In the genomic region with DNA sequence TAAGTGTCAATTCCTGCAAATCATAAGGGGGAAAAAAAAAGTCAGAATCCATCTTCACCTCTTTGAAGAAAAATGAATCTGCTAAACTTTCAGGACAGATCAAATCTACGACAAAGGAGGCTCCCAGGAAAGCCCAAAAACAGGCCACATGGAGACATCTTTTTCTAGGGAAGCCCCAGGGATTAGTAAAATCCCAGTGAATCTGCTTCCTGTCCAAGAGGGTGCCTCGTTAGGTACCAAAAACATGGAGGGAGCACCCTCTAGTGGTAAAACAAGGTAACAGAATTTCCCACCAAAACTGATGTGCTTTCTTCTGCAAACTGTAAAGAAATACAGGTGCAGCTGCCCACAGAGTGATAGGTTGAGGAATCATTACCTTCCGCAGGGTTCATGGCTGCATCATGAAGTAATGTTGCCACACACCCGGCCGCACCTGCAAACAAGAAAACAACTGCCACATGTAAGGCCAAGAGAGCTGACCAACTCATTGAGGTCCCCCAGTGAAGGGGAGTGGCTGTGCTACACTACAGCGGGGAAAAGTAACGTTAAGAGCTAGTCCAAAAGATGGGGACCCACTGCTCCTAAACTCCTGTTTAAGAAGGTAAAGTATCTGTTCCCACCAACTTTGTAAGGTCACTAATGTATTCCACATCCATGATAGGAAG, we compare ENCODE assay signal across 7 cellular contexts. TPM values are rescaled to one million over a fixed set of nuclear protein-coding genes. Genes with fewer than 3 reads are reported as not detected.
DNase-seq lines count a peak whose midpoint lies in the region; ATAC-seq and TF ChIP-seq lines count a peak whose summit lies in the region.

No MANE protein-coding gene starts in this region.

- no peak overlapping the region for H3K4me3 ChIP-seq in GM23338

- H3K4me1 Mint-ChIP-seq in GM23338, result peaks cover 6% of the 10 kb centered on the region; the same call in 1 of the 3 replicates
- no peaks in the 10 kb centered on the region for H3K4me1 Mint-ChIP-seq in glutamatergic neuron (ENCODE audit: low read depth, unreplicated experiment)

- DNase-seq in DMS153 treated with DMSO at 0.1 percent for 48 hours (lab: John Stamatoyannopoulos, UW; ENCODE audit: unreplicated experiment), result peak; percentile 75
- peak; percentile 82 for DNase-seq in GM23338 (ENCODE audit: low spot score)
- DNase-seq in NCI-H2227 (lab: John Stamatoyannopoulos, UW; ENCODE audit: unreplicated experiment), result peak; percentile 68
- peak; percentile 14 for DNase-seq in activated gamma-delta T cell treated with anti-CD3 and anti-CD28 coated beads, Interleukin-2, amount 50 U/mL, for 16 hours (ENCODE audit: low read depth)
- no peak for DNase-seq in glutamatergic neuron
- peak; percentile 66 for DNase-seq in pons (ENCODE audit: low spot score)

- peak; percentile 91 for ATAC-seq in GM23338
- no peak for ATAC-seq in HG02840 (IDR thresholded peaks at IDR 0.05; ENCODE audit: low FRiP score, unreplicated experiment)

- H3K9me3 Mint-ChIP-seq in GM23338 (no peaks in the 10 kb centered on the region), glutamatergic neuron (ENCODE audit: unreplicated experiment) (no peaks in the 10 kb centered on the region)

- TF ChIP-seq CTCF in GM23338 (conservative IDR thresholded peaks at IDR 0.05; ENCODE audit: low read depth in 2 of 2) (peak; percentile 89 to 90), glutamatergic neuron (IDR thresholded peaks at IDR 0.05; ENCODE audit: partially characterized antibody, unreplicated experiment) (peak; percentile 91)

- H3F3A ChIP-seq in GM23338 (replicated peaks; ENCODE audit: low read depth), result no peaks in the 10 kb centered on the region

- H4K20me1 ChIP-seq in GM23338 (replicated peaks; ENCODE audit: insufficient read depth), result no peaks in the 10 kb centered on the region

- H3K4me1 ChIP-seq in GM23338 (ENCODE audit: insufficient read depth), result no peaks in the 10 kb centered on the region

- no peak overlapping the region for H3K4me2 ChIP-seq in GM23338

- H2AFZ ChIP-seq in GM23338, result no peak overlapping the region

- no peaks in the 10 kb centered on the region for H3K36me3 ChIP-seq in GM23338 (ENCODE audit: insufficient read depth)

- H3K79me2 ChIP-seq in GM23338 (replicated peaks; ENCODE audit: insufficient read depth), result peaks cover 5% of the 10 kb centered on the region

- H3K27ac Mint-ChIP-seq in GM23338, result no peak overlapping the region
- no peak overlapping the region for H3K27ac Mint-ChIP-seq in glutamatergic neuron (ENCODE audit: unreplicated experiment)

- peaks cover 5% of the 10 kb centered on the region; the same call in 2 of the 3 replicates for H3K36me3 Mint-ChIP-seq in GM23338 (ENCODE audit: low read depth)
- H3K36me3 Mint-ChIP-seq in glutamatergic neuron (ENCODE audit: unreplicated experiment), result no peaks in the 10 kb centered on the region

- H3K27me3 Mint-ChIP-seq in GM23338 (ENCODE audit: insufficient read depth, low read depth, poor library complexity) (peaks cover 5% of the 10 kb centered on the region), glutamatergic neuron (ENCODE audit: unreplicated experiment) (no peaks in the 10 kb centered on the region)

- no peaks in the 10 kb centered on the region for H3K27me3 ChIP-seq in GM23338 (ENCODE audit: insufficient read depth)

- no peak overlapping the region for H3K27ac ChIP-seq in GM23338 (ENCODE audit: low read depth)

- no peaks in the 10 kb centered on the region for H3K9me2 ChIP-seq in GM23338 (ENCODE audit: insufficient read depth)

- H3K4me3 Mint-ChIP-seq in GM23338 (no peak overlapping the region), glutamatergic neuron (ENCODE audit: unreplicated experiment) (no peak overlapping the region)

TF ChIP-seq in GM23338, 12 proteins besides CTCF, POLR2A, EP300 and RAD21 (continues in another document):
- TF ChIP-seq CREB1 (CRISPR knock-in tag; IDR thresholded peaks at IDR 0.05; ENCODE audit: low read depth) (no peak), EZH2 (IDR thresholded peaks at IDR 0.05; ENCODE audit: low read depth, unreplicated experiment) (no peak), REST (IDR thresholded peaks at IDR 0.05; ENCODE audit: unreplicated experiment) (no peak), POLR2AphosphoS5 (IDR thresholded peaks at IDR 0.05; ENCODE audit: low read depth) (no peak), EZH2phosphoT487 (IDR thresholded peaks at IDR 0.05; ENCODE audit: unreplicated experiment) (no peak)

RNA-seq across cellular contexts. Expression of gene SLC25A28, which starts 7.9 kb away (rescaled TPM):
- 10.1 and 12.4 TPM in 2 replicates for total RNA-seq in GM23338 (2014; rRNA removed; shearing (Covaris generic))
- 15.5 and 16.4 TPM in 2 replicates for polyA plus RNA-seq in GM23338 (2016; fragmentation: Nextera tagmentation; extraction: Ambion mirVana)
- 27.1 TPM for total RNA-seq in glutamatergic neuron (ENCODE audit: unreplicated experiment)

RNA-seq across cellular contexts. Expression of gene ENTPD7, which starts 47.0 kb away (rescaled TPM):
- total RNA-seq in GM23338 (2014; rRNA removed; shearing (Covaris generic)), result 11.8 and 12.6 TPM in 2 replicates
- 1.0 and 1.7 TPM in 2 replicates for polyA plus RNA-seq in GM23338 (2016; fragmentation: Nextera tagmentation; extraction: Ambion mirVana)
- total RNA-seq in glutamatergic neuron (ENCODE audit: unreplicated experiment), result 11.0 TPM
